In genomic region chr1:155673003-155673402, GRCh38 we compare ENCODE assay signal across 30 cellular contexts.
"Had no signal": no experiment of that assay in that cellular context is flagged by ENCODE, and none has a peak within 500 bp of the region (broad histone marks: within the 10 kb centered on the region; RNA-seq: fewer than 3 reads in every experiment).

No MANE protein-coding gene starts in this region.

- H3K4me3 Mint-ChIP-seq: activated CD4-positive, alpha-beta memory T cell treated with anti-CD3 and anti-CD28 coated beads, Interleukin-2, amount 10 ng/mL, durations not matched to agents 7 days and 5 days; activated naive CD8-positive, alpha-beta T cell; activated T-cell treated with anti-CD3 and anti-CD28 coated beads, Interleukin-2, amount 50 U/mL, for 4 hours; brain had no signal

- H3K4me3 ChIP-seq: cardiac muscle cell had no signal

- H3K4me1 Mint-ChIP-seq: activated CD4-positive, alpha-beta memory T cell treated with anti-CD3 and anti-CD28 coated beads, Interleukin-2, amount 10 ng/mL, durations not matched to agents 7 days and 5 days; brain had no signal

- H3K27me3 Mint-ChIP-seq: activated CD4-positive, alpha-beta memory T cell treated with anti-CD3 and anti-CD28 coated beads, Interleukin-2, amount 10 ng/mL, durations not matched to agents 7 days and 5 days; activated naive CD8-positive, alpha-beta T cell had no signal

- H3K27me3 ChIP-seq: cardiac muscle cell had no signal

- H3K27ac Mint-ChIP-seq: activated CD4-positive, alpha-beta memory T cell treated with anti-CD3 and anti-CD28 coated beads, Interleukin-2, amount 10 ng/mL, durations not matched to agents 7 days and 5 days; activated naive CD8-positive, alpha-beta T cell; activated T-helper 2 cell treated with anti-CD3 and anti-CD28 coated beads, Interferon-gamma antibody, Interleukin-2, Interleukin-4, amounts not matched to agents 10 μg/mL and 5 μg/mL and 100 μg/mL, durations not matched to agents 14 hours and 24 hours and 36 hours; brain had no signal

- ATAC-seq: activated T-cell treated with anti-CD3 and anti-CD28 coated beads, Interleukin-2, amount 50 U/mL, for 4 hours had no signal

- FAIRE-seq: colon, TTC549 had no signal

- H3K9me3 Mint-ChIP-seq: activated CD4-positive, alpha-beta memory T cell treated with anti-CD3 and anti-CD28 coated beads, Interleukin-2, amount 10 ng/mL, durations not matched to agents 7 days and 5 days; activated T-cell treated with anti-CD3 and anti-CD28 coated beads, Interleukin-2, amount 50 U/mL, for 4 hours; activated T-helper 2 cell treated with anti-CD3 and anti-CD28 coated beads, Interferon-gamma antibody, Interleukin-2, Interleukin-4, amounts not matched to agents 10 μg/mL and 5 μg/mL and 100 μg/mL, durations not matched to agents 14 hours and 24 hours and 36 hours; brain had no signal

- DNase-seq: activated CD4-positive, alpha-beta memory T cell treated with anti-CD3 and anti-CD28 coated beads, Interleukin-2, amount 10 ng/mL, durations not matched to agents 7 days and 5 days; activated CD4-positive, alpha-beta T cell treated with anti-CD3 and anti-CD28 coated beads, Interleukin-2, amount 50 U/mL, for 1 hour; activated CD4-positive, CD25-positive, alpha-beta regulatory T cell; activated CD8-positive, alpha-beta memory T cell treated with anti-CD3 and anti-CD28 coated beads, Interleukin-2, amount 50 U/mL, for 48 hours; activated naive CD4-positive, alpha-beta T cell; activated T-cell treated with anti-CD3 and anti-CD28 coated beads, Interleukin-2, amount 50 U/mL, for 4 hours; amygdala; cerebellar nuclear complex; Kasumi-1; KBM-7; MV-4-11; NCI-H1092 treated with DMSO at 0.1 percent for 48 hours; NCI-H1417 treated with DMSO at 0.1 percent for 48 hours; NCI-H1694; NCI-H2029; NCI-H2107; NCI-H345; NCI-H510A; NCI-H526 treated with DMSO at 0.1 percent for 48 hours; NCI-H82; SIG-M5; T-helper 2 cell; T1000 had no signal

- H3K27ac ChIP-seq: cardiac muscle cell, VCaP had no signal
